Comparison of ENCODE assay signal across 9 cellular contexts in genomic region chr6:112282217-112282616, GRCh38. TPM values are rescaled to one million over a fixed set of nuclear protein-coding genes. Genes with fewer than 3 reads are reported as not detected.
DNase-seq lines count a peak whose midpoint lies in the region; ATAC-seq, FAIRE-seq and TF ChIP-seq lines count a peak whose summit lies in the region.
"Had no signal": no experiment of that assay in that cellular context is flagged by ENCODE, and none has a peak within 500 bp of the region (broad histone marks: within the 10 kb centered on the region; RNA-seq: fewer than 3 reads in every experiment).

No MANE protein-coding gene starts in this region.

- H3K27me3 ChIP-seq in bronchial epithelial cell (ENCODE audit: control insufficient read depth, insufficient read depth, low read length) (no peaks in the 10 kb centered on the region), left lung (no peaks in the 10 kb centered on the region), upper lobe of right lung (no peaks in the 10 kb centered on the region)

- no peak for FAIRE-seq in bronchial epithelial cell (lab: Jason Lieb, UNC)

- H3K4me1 ChIP-seq in left lung (peaks cover 0 to 25% of the 10 kb centered on the region in 2 donors), upper lobe of right lung (peaks cover 23% of the 10 kb centered on the region)

- H3K27ac ChIP-seq in left lung (peak overlapping the region in 1 of 2 donors; percentile 30), upper lobe of right lung (peak overlapping the region; percentile 26)
- H3K27ac ChIP-seq: 22Rv1 had no signal

- ATAC-seq in left lung, result peak; percentile 94
- peak; percentile 85 for ATAC-seq in upper lobe of right lung
- ATAC-seq in GM21381 (IDR thresholded peaks at IDR 0.05; ENCODE audit: unreplicated experiment), result no peak

- H3K4me3 ChIP-seq in bronchial epithelial cell (ENCODE audit: low read depth, low read length), result no peak overlapping the region
- no peak overlapping the region for H3K4me3 ChIP-seq in left lung
- H3K4me3 ChIP-seq in upper lobe of right lung, result no peak overlapping the region

- DNase-seq in NCI-H2107 treated with DMSO at 0.1 percent for 48 hours (lab: John Stamatoyannopoulos, UW; ENCODE audit: unreplicated experiment) (peak; percentile 3), NCI-H2107 (lab: John Stamatoyannopoulos, UW) (no peak), bronchial epithelial cell (ENCODE audit: low read depth) (peak; percentile 64), left lung (peak; percentile 40 to 68), upper lobe of right lung (no peak), T-helper 9 cell (no peak), NK-92 (lab: John Stamatoyannopoulos, UW; ENCODE audit: unreplicated experiment) (no peak)

- intact Hi-C loops in left lung (cut with DNase I), result no loop called here
- intact Hi-C loops in upper lobe of right lung (cut with DNase I), result no loop called here

- H3K36me3 ChIP-seq in bronchial epithelial cell (ENCODE audit: control insufficient read depth, insufficient read depth, low read length), result no peaks in the 10 kb centered on the region
- H3K36me3 ChIP-seq in left lung, result no peaks in the 10 kb centered on the region
- no peaks in the 10 kb centered on the region for H3K36me3 ChIP-seq in upper lobe of right lung

- H3K9me3 ChIP-seq in left lung (no peaks in the 10 kb centered on the region), upper lobe of right lung (no peaks in the 10 kb centered on the region)

- peak; percentile 16 for TF ChIP-seq CTCF in bronchial epithelial cell (IDR thresholded peaks at IDR 0.05; ENCODE audit: insufficient read depth, low read length, severe bottlenecking)
- TF ChIP-seq CTCF in left lung (IDR thresholded peaks at IDR 0.05), result no peak
- peak; percentile 35 for TF ChIP-seq CTCF in upper lobe of right lung (IDR thresholded peaks at IDR 0.05)

RNA-seq across cellular contexts. Expression of gene LAMA4, which starts 27.9 kb away (rescaled TPM):
- 0.38 and 5.5 TPM in 2 replicates for total RNA-seq in bronchial epithelial cell
- 100 to 1,000 TPM in 1 of 2 donors, 10 to 100 TPM in 1; 87.5 to 152 TPM for total RNA-seq in left lung
- 134 TPM for total RNA-seq in upper lobe of right lung

Comparison
In these comparisons a context has a peak if more than half of its experiments do, and no peak if none do; other contexts are left out.
1. DNase-seq: peak in NCI-H2107 treated with DMSO at 0.1 percent for 48 hours (single experiment), bronchial epithelial cell (single experiment) and left lung (2 of 2); none in NCI-H2107 (single experiment), upper lobe of right lung (single experiment), T-helper 9 cell (single experiment) and NK-92 (single experiment).
2. CTCF ChIP-seq: peak in bronchial epithelial cell (single experiment) and upper lobe of right lung (single experiment); none in left lung (0 of 2).
3. RNA of gene LAMA4, which starts 27.9 kb away (total RNA-seq): 87.5 to 152 TPM in left lung and 134 TPM in upper lobe of right lung (single experiment); 0.38 to 5.5 TPM in bronchial epithelial cell; every median in the first group is over 10 times any median in the second.